Comparison of ENCODE assay signal across 7 cellular contexts in the genomic region with DNA sequence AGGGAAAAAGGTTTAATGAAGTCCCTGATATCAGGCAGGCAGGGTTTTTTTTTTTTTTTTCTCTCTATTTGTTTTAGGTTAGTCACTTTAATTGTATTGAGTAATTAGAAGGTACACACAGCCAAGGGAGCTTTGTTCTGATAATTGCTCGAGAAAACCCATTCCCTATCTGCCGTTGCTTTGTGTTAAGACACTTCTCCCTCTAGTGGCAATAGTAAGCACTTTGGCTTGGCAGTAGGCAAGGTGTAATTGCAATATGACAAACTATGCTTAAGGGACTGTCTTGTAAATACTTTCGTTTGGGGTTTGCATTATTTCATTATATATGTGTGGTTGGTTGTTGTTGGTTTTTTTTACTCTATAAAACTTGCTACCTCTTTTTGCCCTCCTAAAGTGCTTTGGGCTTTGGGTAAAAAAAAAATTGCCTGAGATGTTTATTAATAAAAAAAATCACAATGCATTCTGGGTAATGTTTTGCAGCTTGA.
DNase-seq lines count a peak whose midpoint lies in the region; ATAC-seq, FAIRE-seq and TF ChIP-seq lines count a peak whose summit lies in the region.

No MANE protein-coding gene starts in this region.

- H3K9me1 ChIP-seq in IMR-90 (ENCODE audit: insufficient read depth, low read length), result no peaks in the 10 kb centered on the region

- no peak overlapping the region for H2BK15ac ChIP-seq in IMR-90 (ENCODE audit: low read depth, low read length)

- H3K56ac ChIP-seq in IMR-90 (ENCODE audit: extremely low read depth, insufficient read depth, low read length), result no peak overlapping the region

- H2AK9ac ChIP-seq in IMR-90 (replicated peaks; ENCODE audit: low read depth, low read length, poor library complexity), result no peak overlapping the region

- no peak overlapping the region for H2BK5ac ChIP-seq in IMR-90 (ENCODE audit: low read depth, low read length, poor library complexity, severe bottlenecking)

- H3K79me1 ChIP-seq in IMR-90 (ENCODE audit: low read depth in 1 of 2, low read length in 2 of 2), result 0 out of 4 replicates have a peak, but pooled peaks cover 0 to 3% of the 10 kb centered on the region in 2 experiments

- DNase-seq in IMR-90 (peak; percentile 78), NOMO-1 treated with dmso at 0.1 percent for 144 hours (lab: John Stamatoyannopoulos, UW; ENCODE audit: unreplicated experiment) (peak; percentile 42), amniotic stem cell (lab: John Stamatoyannopoulos, UW) (peak; percentile 23), heart right ventricle (peak in 1 of 2 donors; percentile 46), retinal pigment epithelial cell (ENCODE audit: low read depth) (peak; percentile 44)

- no peak overlapping the region for H4K91ac ChIP-seq in IMR-90 (ENCODE audit: insufficient read depth, low read depth, low read length)

- H2AFZ ChIP-seq in IMR-90 (replicated peaks; ENCODE audit: low read length, poor library complexity), result no peak overlapping the region

- ATAC-seq in IMR-90 (ENCODE audit: low read depth), result peak; percentile 93
- ATAC-seq in heart right ventricle, result peak; percentile 69 to 87 (median 82)
- ATAC-seq in GM18498 (IDR thresholded peaks at IDR 0.05; ENCODE audit: unreplicated experiment), result no peak

- H3K9ac ChIP-seq in IMR-90 (ENCODE audit: low read depth, low read length), result no peak overlapping the region

- TF ChIP-seq CTCF in IMR-90 (conservative IDR thresholded peaks at IDR 0.05; ENCODE audit: low read depth, low read length) (peak; percentile 79), heart right ventricle (IDR thresholded peaks at IDR 0.05) (peak; percentile 43 to 87 (median 73)), retinal pigment epithelial cell (conservative IDR thresholded peaks at IDR 0.05; ENCODE audit: low read depth, low read length) (peak; percentile 95)

- intact Hi-C loops in IMR-90 (cut with micrococcal nuclease) (loop anchor here (1.0 kb wide), 1 partner anchor 254 kb away; no protein-coding TSS in a partner anchor), heart right ventricle (cut with DNase I) (loop anchor here in 4 of 10 donors (2.0 to 10.0 kb wide), 4 partner anchors 193 to 255 kb away; no protein-coding TSS in a partner anchor)

- H3K4ac ChIP-seq in IMR-90 (ENCODE audit: low read depth, low read length), result no peak overlapping the region

- no peak overlapping the region for H2BK120ac ChIP-seq in IMR-90 (ENCODE audit: low read depth, low read length)

- in situ Hi-C loops in IMR-90 (cut with MboI; ENCODE audit: low sequenced_read_pairs), result no loop called here

- H3K36me3 ChIP-seq in IMR-90 (ENCODE audit: control insufficient read depth, insufficient read depth, low read length), result no peaks in the 10 kb centered on the region; the same call in 1 of the 2 replicates
- peaks cover 0 to 5% (median 0%) of the 10 kb centered on the region in 9 donors for H3K36me3 ChIP-seq in heart right ventricle

- no peak overlapping the region for H4K5ac ChIP-seq in IMR-90 (ENCODE audit: low read depth, low read length)

- H2BK20ac ChIP-seq in IMR-90 (ENCODE audit: low read depth, low read length), result no peak overlapping the region

- H3K23ac ChIP-seq in IMR-90 (ENCODE audit: low read depth, low read length), result no peak overlapping the region

- FAIRE-seq in G401.6 (lab: Jason Lieb, UNC), result peak; percentile 97

- H3K18ac ChIP-seq in IMR-90 (ENCODE audit: low read depth, low read length), result no peak overlapping the region

- H3K14ac ChIP-seq in IMR-90 (replicated peaks; ENCODE audit: low read depth, low read length), result no peak overlapping the region

- CTCF ChIA-PET in IMR-90 (lab: Yijun Ruan, JAX), result interaction anchor here (0.5 to 1.9 kb wide), 28 partner anchors 8 to 372 kb away, joined by 3 to 13 read pairs (median 4); no protein-coding TSS in a partner anchor

- H3K27ac ChIP-seq in IMR-90 (ENCODE audit: insufficient read depth, low read length) (no peak overlapping the region), heart right ventricle (no peak overlapping the region)

- H3K27me3 ChIP-seq in IMR-90 (ENCODE audit: control insufficient read depth, insufficient read depth, low read length) (no peaks in the 10 kb centered on the region), heart right ventricle (no peaks in the 10 kb centered on the region)

- peak; percentile 60 for TF ChIP-seq RAD21 in IMR-90 (IDR thresholded peaks at IDR 0.05; ENCODE audit: low read length)

- no peaks in the 10 kb centered on the region for H4K20me1 ChIP-seq in IMR-90 (ENCODE audit: insufficient read depth, low read length)

- no peak for TF ChIP-seq POLR2A in IMR-90 (IDR thresholded peaks at IDR 0.05; ENCODE audit: low read depth, low read length)

- no peak overlapping the region for H3K4me2 ChIP-seq in IMR-90 (ENCODE audit: low read depth, low read length)

- no TSS peak for BruUV-seq in IMR-90 (replicated peaks; lab: Mats Ljungman, UMichigan)

- dilution Hi-C loops in IMR-90 (cut with HindIII; ENCODE audit: low sequenced_read_pairs, unreplicated experiment), result loop anchor here (25.0 kb wide), 1 partner anchor 180 kb away; no protein-coding TSS in a partner anchor

- H3K4me3 ChIP-seq in IMR-90 (ENCODE audit: insufficient read depth, low read depth, low read length), result no peak overlapping the region
- H3K4me3 ChIP-seq in heart right ventricle, result no peak overlapping the region
- H3K4me3 ChIP-seq in retinal pigment epithelial cell (ENCODE audit: low read length), result no peak overlapping the region

- H4K8ac ChIP-seq in IMR-90 (ENCODE audit: low read depth in 2 of 2, low read length in 2 of 2), result no peak overlapping the region

- WGBS in IMR-90 (ENCODE audit: extremely low coverage in 2 of 2, insufficient read length in 1 of 2), 2 experiments, result no CpG with 5 or more reads among the region's 3 CpGs
- WGBS in heart right ventricle, 2 donors, result 1 to 3% methylated on average over 3 of the region's 3 CpGs

- H2AK5ac ChIP-seq in IMR-90 (ENCODE audit: low read depth, low read length), result no peak overlapping the region

- no peaks in the 10 kb centered on the region for H3K9me3 ChIP-seq in IMR-90 (ENCODE audit: control insufficient read depth, insufficient read depth, low read length)
- no peaks in the 10 kb centered on the region for H3K9me3 ChIP-seq in heart right ventricle

- POLR2A ChIA-PET in IMR-90 (lab: Charles Lee; ENCODE audit: unreplicated experiment), result no interaction called here

- peaks cover 2% of the 10 kb centered on the region; the same call in 1 of the 2 replicates for H3K4me1 ChIP-seq in IMR-90 (ENCODE audit: control insufficient read depth, insufficient read depth, low read length)
- H3K4me1 ChIP-seq in heart right ventricle, result peaks cover 0 to 36% (median 20%) of the 10 kb centered on the region in 9 donors

TF ChIP-seq in IMR-90, 13 proteins besides CTCF, POLR2A, EP300 and RAD21:
- TF ChIP-seq CEBPB (IDR thresholded peaks at IDR 0.05; ENCODE audit: low read depth, low read length) (0 out of 2 replicates have a peak, but pooled peaks have one; percentile 9), BHLHE40 (IDR thresholded peaks at IDR 0.05; ENCODE audit: low read depth, low read length) (no peak), MXI1 (IDR thresholded peaks at IDR 0.05; ENCODE audit: borderline replicate concordance, low read depth, low read length) (no peak), SMC3 (IDR thresholded peaks at IDR 0.05; ENCODE audit: low read depth, low read length) (peak; percentile 66), NFE2L2 (IDR thresholded peaks at IDR 0.05; ENCODE audit: low read depth, low read length) (no peak), RCOR1 (IDR thresholded peaks at IDR 0.05; ENCODE audit: insufficient replicate concordance, low read length) (no peak), USF2 (IDR thresholded peaks at IDR 0.05; ENCODE audit: low read depth, low read length) (no peak)
TF ChIP-seq in IMR-90: peak in this region for 2.
